Comparison of ENCODE assay signal across 12 cellular contexts in the genomic region with DNA sequence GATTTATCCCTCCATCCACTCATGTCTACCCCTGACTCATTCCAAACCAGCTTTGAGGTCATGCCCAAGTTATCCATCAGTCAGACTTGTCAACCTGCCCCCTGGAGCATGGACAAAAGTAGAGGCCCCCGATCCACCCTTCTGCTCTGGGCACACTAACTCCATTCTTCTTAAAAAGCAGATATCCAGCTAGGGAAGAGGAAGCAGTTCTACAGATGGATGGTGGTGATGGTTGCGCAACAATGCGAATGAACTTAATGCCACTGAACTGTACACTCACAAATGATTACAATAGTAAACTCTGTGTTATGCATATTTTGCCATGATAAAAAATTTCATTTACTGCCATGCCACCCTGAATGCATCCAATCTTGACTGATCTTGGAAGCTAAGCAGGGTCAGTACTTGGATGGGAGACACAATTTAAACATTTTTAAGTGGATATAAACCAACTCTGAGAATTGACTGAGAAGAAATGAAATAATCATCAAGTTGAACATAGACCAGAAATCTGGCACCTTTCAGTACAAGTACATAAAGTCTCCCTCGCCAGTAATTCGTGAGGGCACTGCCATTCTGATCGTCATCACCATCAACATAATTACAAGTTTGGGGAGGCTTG.
DNase-seq lines count a peak whose midpoint lies in the region; ATAC-seq and TF ChIP-seq lines count a peak whose summit lies in the region.
"Had no signal": no experiment of that assay in that cellular context is flagged by ENCODE, and none has a peak within 500 bp of the region (broad histone marks: within the 10 kb centered on the region; RNA-seq: fewer than 3 reads in every experiment).

No MANE protein-coding gene starts in this region.

- TF ChIP-seq CTCF in fibroblast of mammary gland (conservative IDR thresholded peaks at IDR 0.05; ENCODE audit: control insufficient read depth, insufficient read depth, low read depth, low read length) (no peak), smooth muscle cell (IDR thresholded peaks at IDR 0.05; ENCODE audit: borderline replicate concordance, insufficient read depth, poor library complexity, severe bottlenecking) (no peak), foreskin keratinocyte (conservative IDR thresholded peaks at IDR 0.05) (no peak)

- WGBS in smooth muscle cell (ENCODE audit: low lambda C conversion rate) = 87% methylated on average over 6 of the region's 6 CpGs

- H3K9me3 ChIP-seq in SJCRH30 (replicated peaks) (no peaks in the 10 kb centered on the region), smooth muscle cell (replicated peaks; ENCODE audit: low read depth) (no peaks in the 10 kb centered on the region)
- H3K9me3 ChIP-seq: heart right ventricle, neutrophil had no signal

- no peak overlapping the region for H3K9ac ChIP-seq in smooth muscle cell (ENCODE audit: low read depth)

- H3K79me2 ChIP-seq in smooth muscle cell (ENCODE audit: low read depth) = no peaks in the 10 kb centered on the region

- H3K4me1 ChIP-seq in SJCRH30 (peaks cover 34% of the 10 kb centered on the region), smooth muscle cell (ENCODE audit: low read depth) (peaks cover 18% of the 10 kb centered on the region), foreskin keratinocyte (no peaks in the 10 kb centered on the region)

- peaks cover 10% of the 10 kb centered on the region for H3F3A ChIP-seq in smooth muscle cell (ENCODE audit: low read depth)

- H3K36me3 ChIP-seq in SJCRH30 (no peaks in the 10 kb centered on the region), smooth muscle cell (ENCODE audit: low read depth) (no peaks in the 10 kb centered on the region)
- H3K36me3 ChIP-seq: heart right ventricle, neutrophil had no signal

- ATAC-seq in HG02798 (IDR thresholded peaks at IDR 0.05; ENCODE audit: poor library complexity, unreplicated experiment) (no peak), foreskin keratinocyte (no peak)

- H3K4me2 ChIP-seq in smooth muscle cell = peak overlapping the region; percentile 72

- DNase-seq in KG1 (lab: John Stamatoyannopoulos, UW) (peak; percentile 18), SJCRH30 (no peak), fibroblast of mammary gland (ENCODE audit: low read depth) (peak; percentile 44), smooth muscle cell (lab: John Stamatoyannopoulos, UW; ENCODE audit: unreplicated experiment) (no peak), germinal center (ENCODE audit: low spot score) (no peak), RPMI8226 (no peak), foreskin keratinocyte (no peak)
- DNase-seq: heart right ventricle, NCI-H446 had no signal

- H3K27ac ChIP-seq in SJCRH30 = peak overlapping the region; percentile 49
- H3K27ac ChIP-seq in smooth muscle cell (ENCODE audit: low read depth) = peak overlapping the region; percentile 83
- no peak overlapping the region for H3K27ac ChIP-seq in foreskin keratinocyte
- H3K27ac ChIP-seq: neutrophil had no signal

- no peak overlapping the region for H2AFZ ChIP-seq in smooth muscle cell (ENCODE audit: low read depth)

- H3K4me3 ChIP-seq in SJCRH30 (no peak overlapping the region), fibroblast of mammary gland (ENCODE audit: control insufficient read depth, low read depth, low read length) (no peak overlapping the region), smooth muscle cell (no peak overlapping the region)
- H3K4me3 ChIP-seq: heart right ventricle, lung had no signal

- H3K27me3 ChIP-seq in SJCRH30 = no peaks in the 10 kb centered on the region
- H3K27me3 ChIP-seq in smooth muscle cell (ENCODE audit: low read depth) = no peaks in the 10 kb centered on the region
- no peaks in the 10 kb centered on the region for H3K27me3 ChIP-seq in foreskin keratinocyte
- H3K27me3 ChIP-seq: neutrophil had no signal

- no peaks in the 10 kb centered on the region for H4K20me1 ChIP-seq in smooth muscle cell (ENCODE audit: low read depth)

Comparison
In these comparisons a context has a peak if more than half of its experiments do, and no peak if none do; other contexts are left out.
1. DNase-seq: peak in KG1 (single experiment) and fibroblast of mammary gland (single experiment); none in SJCRH30 (0 of 2), smooth muscle cell (single experiment), germinal center (single experiment), RPMI8226 (single experiment) and foreskin keratinocyte (0 of 2).